In genomic region chr3:10944866-10945265, GRCh38 we compare ENCODE assay signal across 32 cellular contexts. TPM values are rescaled to one million over a fixed set of nuclear protein-coding genes. Genes with fewer than 3 reads are reported as not detected.
"Had no signal": no experiment of that assay in that cellular context is flagged by ENCODE, and none has a peak within 500 bp of the region (broad histone marks: within the 10 kb centered on the region; RNA-seq: fewer than 3 reads in every experiment).

No MANE protein-coding gene starts in this region.

- H3K27ac Mint-ChIP-seq: activated CD8-positive, alpha-beta T cell treated with anti-CD3 and anti-CD28 coated beads for 36 hours; activated naive CD8-positive, alpha-beta T cell; activated T-helper 17 cell treated with anti-CD3 and anti-CD28 coated beads, Interleukin-2, amount 50 U/mL, for 72 hours; T-cell; T-helper 1 cell treated with Interleukin-12 subunit alpha and Interleukin-12 subunit beta and Interleukin-4 antibody, amounts not matched to agents 30 μg/mL and 1 μg/mL, for 36 hours; WTC11 had no signal

- H3K4me1 ChIP-seq: gastroesophageal sphincter had no signal

- H3K9me3 Mint-ChIP-seq: activated T-cell treated with anti-CD3 and anti-CD28 coated beads, Interleukin-2, amount 50 U/mL, for 4 hours; central memory CD8-positive, alpha-beta T cell; T-cell had no signal

- H3K27ac ChIP-seq: brain microvascular endothelial cell, epithelial cell of prostate, esophagus squamous epithelium, gastroesophageal sphincter, VCaP had no signal

- H3K4me3 ChIP-seq: esophagus squamous epithelium, gastroesophageal sphincter had no signal

- H3K4me3 Mint-ChIP-seq: activated CD8-positive, alpha-beta T cell treated with anti-CD3 and anti-CD28 coated beads for 36 hours; activated naive CD8-positive, alpha-beta T cell; activated T-cell treated with anti-CD3 and anti-CD28 coated beads, Interleukin-2, amount 50 U/mL, for 4 hours; activated T-helper 17 cell treated with anti-CD3 and anti-CD28 coated beads, Interleukin-2, amount 50 U/mL, for 72 hours; central memory CD8-positive, alpha-beta T cell; T-cell; T-helper 1 cell treated with Interleukin-12 subunit alpha and Interleukin-12 subunit beta and Interleukin-4 antibody, amounts not matched to agents 30 μg/mL and 1 μg/mL, for 36 hours; WTC11 had no signal

- H3K36me3 Mint-ChIP-seq: activated naive CD8-positive, alpha-beta T cell; T-cell; WTC11 had no signal

- H3K36me3 ChIP-seq: brain microvascular endothelial cell, esophagus squamous epithelium, gastroesophageal sphincter had no signal

- DNase-seq: activated CD4-positive, alpha-beta T cell treated with anti-CD3 and anti-CD28 coated beads for 1 hour; activated CD4-positive, alpha-beta T cell treated with anti-CD3 and anti-CD28 coated beads for 48 hours; activated CD4-positive, alpha-beta T cell treated with anti-CD3 and anti-CD28 coated beads, Interleukin-2, amount 50 U/mL, for 1 hour; activated CD4-positive, alpha-beta T cell treated with anti-CD3 and anti-CD28 coated beads, Interleukin-2, amount 50 U/mL, for 48 hours; activated CD8-positive, alpha-beta memory T cell treated with anti-CD3 and anti-CD28 coated beads for 24 hours; activated CD8-positive, alpha-beta T cell treated with anti-CD3 and anti-CD28 coated beads for 36 hours; activated effector memory CD4-positive, alpha-beta T cell treated with Interleukin-2 at 50 U/mL for 16 hours; activated gamma-delta T cell treated with Interleukin-2 at 50 U/mL for 16 hours; activated naive CD4-positive, alpha-beta T cell treated with anti-CD3 and anti-CD28 coated beads, Interleukin-2, amount 50 U/mL, for 16 hours; activated naive CD4-positive, alpha-beta T cell treated with Interleukin-2 at 50 U/mL for 16 hours; activated T-cell treated with anti-CD3 and anti-CD28 coated beads, Interleukin-2, amount 50 U/mL, for 4 hours; amniotic stem cell; brain microvascular endothelial cell; esophagus squamous epithelium; foreskin melanocyte; T-cell; T-helper 9 cell had no signal

- H3K4me1 Mint-ChIP-seq: activated T-helper 17 cell treated with anti-CD3 and anti-CD28 coated beads, Interleukin-2, amount 50 U/mL, for 72 hours; central memory CD8-positive, alpha-beta T cell; T-cell had no signal

- H3K9me3 ChIP-seq: gastroesophageal sphincter had no signal

RNA-seq across cellular contexts. Expression of gene SLC6A1, which starts 47.7 kb away (rescaled TPM):
- total RNA-seq: activated CD8-positive, alpha-beta T cell treated with anti-CD3 and anti-CD28 coated beads for 36 hours; activated T-cell treated with anti-CD3 and anti-CD28 coated beads, Interleukin-2, amount 50 U/mL, for 4 hours; activated T-helper 17 cell treated with anti-CD3 and anti-CD28 coated beads, Interleukin-2, amount 50 U/mL, for 72 hours; bronchial epithelial cell; dermis microvascular lymphatic vessel endothelial cell; endothelial cell of umbilical vein; fibroblast of lung; fibroblast of villous mesenchyme; glomerular endothelial cell; T-helper 2 cell treated with Interferon-gamma antibody and Interleukin-4, amounts not matched to agents 100 ng/mL and 5 ng/mL, for 36 hours had no signal
- polyA plus RNA-seq: endothelial cell of umbilical vein, fibroblast of lung had no signal
